ENCODE assay signal across 19 cellular contexts in genomic region chr1:77953907-77954306, GRCh38. TPM values are rescaled to one million over a fixed set of nuclear protein-coding genes. Genes with fewer than 3 reads are reported as not detected.
A peak's percentile ranks its signal among the peaks of the same experiment; 100 is the strongest.
DNase-seq lines count a peak whose midpoint lies in the region; ATAC-seq, FAIRE-seq and TF ChIP-seq lines count a peak whose summit lies in the region.
"Had no signal": no experiment of that assay in that cellular context is flagged by ENCODE, and none has a peak within 500 bp of the region (broad histone marks: within the 10 kb centered on the region; RNA-seq: fewer than 3 reads in every experiment).

No MANE protein-coding gene starts in this region.

- H3K79me2 ChIP-seq in HepG2 (ENCODE audit: insufficient read depth, low read length) = peaks cover 2% of the 10 kb centered on the region

- H3K36me3 ChIP-seq in HepG2 (replicated peaks in 1 of 2; ENCODE audit: control insufficient read depth in 1 of 2, insufficient read depth in 2 of 2, low read length in 2 of 2) = peaks cover 23 to 87% of the 10 kb centered on the region in 2 experiments
- peaks cover 0 to 86% (median 43%) of the 10 kb centered on the region in 4 donors for H3K36me3 ChIP-seq in right lobe of liver

- no peak overlapping the region for H2AFZ ChIP-seq in HepG2 (ENCODE audit: low read length)
- H2AFZ ChIP-seq: GM23338 had no signal

- H3K9ac ChIP-seq in HepG2 (ENCODE audit: insufficient read depth, low read depth, low read length) = no peak overlapping the region
- H3K9ac ChIP-seq: BLaER1 had no signal

- H3K9me3 ChIP-seq in HepG2 (ENCODE audit: low read length) = no peaks in the 10 kb centered on the region
- H3K9me3 ChIP-seq in right lobe of liver = no peaks in the 10 kb centered on the region
- H3K9me3 ChIP-seq: BLaER1, Caco-2, HAP-1 had no signal

- POLR2A ChIA-PET in HepG2 (lab: Yijun Ruan, JAX) = no interaction called here

- intact Hi-C loops in HepG2 (cut with micrococcal nuclease; ENCODE audit: unreplicated experiment) = no loop called here
- intact Hi-C loops in right lobe of liver (cut with DNase I) = no loop called here

- no TSS peak for BruUV-seq in HepG2 (replicated peaks; lab: Mats Ljungman, UMichigan)

- FAIRE-seq in HepG2 (lab: Jason Lieb, UNC) = no peak
- FAIRE-seq: A204.1, GM18507 had no signal

- no peak for TF ChIP-seq POLR2A in HepG2 (IDR thresholded peaks at IDR 0.05; ENCODE audit: insufficient read depth in 1 of 2, low read depth in 2 of 2, low read length in 2 of 2)
- TF ChIP-seq POLR2A in right lobe of liver (IDR thresholded peaks at IDR 0.05) = no peak

- 97% methylated on average over 3 of the region's 3 CpGs for WGBS in HepG2 (ENCODE audit: low lambda C conversion rate)
- 97% methylated on average over 3 of the region's 3 CpGs for WGBS in right lobe of liver (ENCODE audit: insufficient coverage, low coverage, low lambda C conversion rate, missing lambda C conversion rate)

- in situ Hi-C loops in HepG2 (cut with HindIII; ENCODE audit: extremely low pct_ligation_motif_present, low pct_unique_long_range_greater_than_20kb) = no loop called here

- no peak for TF ChIP-seq RAD21 in HepG2 (CRISPR knock-in tag; IDR thresholded peaks at IDR 0.05)

- H3K4me2 ChIP-seq in HepG2 (ENCODE audit: low read depth, low read length) = no peak overlapping the region
- H3K4me2 ChIP-seq: BLaER1, GM23338 had no signal

- TF ChIP-seq EP300 in HepG2 (IDR thresholded peaks at IDR 0.05; ENCODE audit: low read depth in 2 of 2, low read length in 2 of 2) = no peak
- no peak for TF ChIP-seq EP300 in HepG2 (CRISPR knock-in tag; IDR thresholded peaks at IDR 0.05; ENCODE audit: borderline replicate concordance)

- H3K27ac ChIP-seq in HepG2 (ENCODE audit: extremely low read length, insufficient read depth, low read length) (no peak overlapping the region), right lobe of liver (no peak overlapping the region)
- H3K27ac ChIP-seq: 22Rv1, BLaER1, C4-2B had no signal

- CTCF ChIA-PET in HepG2 (lab: Yijun Ruan, JAX; ENCODE audit: low intra/inter-chr PET ratio, low total read pairs) = no interaction called here

- TF ChIP-seq CTCF in HepG2 (CRISPR knock-in tag; IDR thresholded peaks at IDR 0.05) (no peak), right lobe of liver (IDR thresholded peaks at IDR 0.05) (no peak)

- peaks cover 5% of the 10 kb centered on the region for H4K20me1 ChIP-seq in HepG2 (ENCODE audit: insufficient read depth, low read length)

- H3K27me3 ChIP-seq in HepG2 (ENCODE audit: control insufficient read depth in 1 of 2, insufficient read depth in 2 of 2, low read length in 2 of 2) = no peaks in the 10 kb centered on the region
- H3K27me3 ChIP-seq in right lobe of liver = no peaks in the 10 kb centered on the region
- H3K27me3 ChIP-seq: BLaER1 had no signal

- H3K4me1 ChIP-seq in HepG2 (ENCODE audit: insufficient read depth, low read length) (no peaks in the 10 kb centered on the region), right lobe of liver (no peaks in the 10 kb centered on the region)
- H3K4me1 ChIP-seq: Caco-2, HAP-1 had no signal

- DNase-seq in NCI-H82 (lab: John Stamatoyannopoulos, UW) (peak; percentile 16), NCI-H82 treated with DMSO at 0.1 percent for 48 hours (lab: John Stamatoyannopoulos, UW; ENCODE audit: unreplicated experiment) (no peak), HepG2 (ENCODE audit: low spot score) (no peak), right lobe of liver (no peak), myocyte (ENCODE audit: low read depth) (peak; percentile 9), hippocampal formation (lab: John Stamatoyannopoulos, UW) (no peak), Kasumi-1 (lab: John Stamatoyannopoulos, UW) (no peak)
- DNase-seq: Caco-2; CD4-positive, CD25-positive, alpha-beta regulatory T cell; CD8-positive, alpha-beta T cell; DMS153; DND-41 had no signal

- ATAC-seq in HepG2 (no peak), right lobe of liver (no peak)
- ATAC-seq: CD8-positive, alpha-beta T cell; GM23338 had no signal

- H3K4me3 ChIP-seq in HepG2 (replicated peaks in 1 of 3; ENCODE audit: insufficient read depth in 1 of 3, low read depth in 2 of 3, low read length in 3 of 3) = no peak overlapping the region
- H3K4me3 ChIP-seq in right lobe of liver = no peak overlapping the region
- H3K4me3 ChIP-seq: BLaER1, GM23338, HAP-1 had no signal

TF ChIP-seq in HepG2, 621 proteins besides CTCF, POLR2A, EP300 and RAD21:
- TF ChIP-seq ZNF33A (CRISPR knock-in tag; IDR thresholded peaks at IDR 0.05; ENCODE audit: borderline replicate concordance) = no peak
- peak; percentile 70 for TF ChIP-seq RBM22 (optimal IDR thresholded peaks at IDR 0.05; ENCODE audit: low read length)
TF ChIP-seq in HepG2: peak in this region for 1.

RNA-seq across cellular contexts. Expression of gene FUBP1, which starts 25.0 kb away (rescaled TPM):
- total RNA-seq in HepG2 (2016; rRNA removed; fragmentation: Illumina TruSeq; extraction: Trizol) (166 and 192 TPM in 2 replicates), right lobe of liver (10 to 100 TPM; 21.7 to 38.5 (median 35.6) TPM), myocyte (107 and 134 TPM in 2 replicates)
- total RNA-seq in HepG2 (2016; cell fraction: cytosol; rRNA removed; fragmentation: Illumina TruSeq; extraction: Trizol; ENCODE audit: low read depth) = 14.8 and 18.6 TPM in 2 replicates
- total RNA-seq in HepG2 (2016; cell fraction: insoluble cytoplasmic fraction; rRNA removed; fragmentation: Illumina TruSeq; extraction: Trizol) = 164 and 178 TPM in 2 replicates
- total RNA-seq in HepG2 (2016; cell fraction: membrane; rRNA removed; fragmentation: Illumina TruSeq; extraction: Trizol) = 33.3 and 42.9 TPM in 2 replicates
- total RNA-seq in HepG2 (2016; cell fraction: nucleus; rRNA removed; fragmentation: Illumina TruSeq; extraction: Trizol) = 243 and 259 TPM in 2 replicates
- polyA plus RNA-seq in HepG2 (2011; rRNA removed) = 97.5 and 98.1 TPM in 2 replicates
- polyA plus RNA-seq in HepG2 (2011; cell fraction: cytosol; rRNA removed) = 50.6 and 52.7 TPM in 2 replicates
- polyA plus RNA-seq in HepG2 (2011; cell fraction: nucleus; rRNA removed) = 159 and 189 TPM in 2 replicates
- polyA plus RNA-seq in HepG2 (2012) = 106 and 122 TPM in 2 replicates
- 6.8 and 8.4 TPM in 2 replicates for polyA plus RNA-seq in HepG2 (2016; cell fraction: cytosol; fragmentation: Illumina TruSeq; extraction: Trizol; ENCODE audit: low read depth)
- polyA plus RNA-seq in HepG2 (2016; cell fraction: insoluble cytoplasmic fraction; fragmentation: Illumina TruSeq; extraction: Trizol; ENCODE audit: low read depth) = 165 and 171 TPM in 2 replicates
- polyA plus RNA-seq in HepG2 (2016; cell fraction: membrane; fragmentation: Illumina TruSeq; extraction: Trizol; ENCODE audit: low read depth) = 18.5 and 22.5 TPM in 2 replicates
- polyA plus RNA-seq in HepG2 (2016; cell fraction: nucleus; fragmentation: Illumina TruSeq; extraction: Trizol; ENCODE audit: insufficient read depth, low read depth) = 212 and 220 TPM in 2 replicates
- polyA minus RNA-seq in HepG2 (2011; rRNA and poly(A)+ RNA removed; ENCODE audit: low replicate concordance) = 143 and 421 TPM in 2 replicates
- polyA minus RNA-seq in HepG2 (2011; cell fraction: cytosol; rRNA and poly(A)+ RNA removed) = 53.6 and 56.2 TPM in 2 replicates
- polyA minus RNA-seq in HepG2 (2011; cell fraction: nucleus; rRNA and poly(A)+ RNA removed) = 426 and 458 TPM in 2 replicates
- 63.7 TPM for polyA plus RNA-seq in myocyte (2012)

RNA-seq across cellular contexts. Expression of gene DNAJB4, which starts 50.8 kb away (rescaled TPM):
- total RNA-seq in HepG2 (2016; rRNA removed; fragmentation: Illumina TruSeq; extraction: Trizol) = 18.6 and 25.7 TPM in 2 replicates
- total RNA-seq in HepG2 (2016; cell fraction: cytosol; rRNA removed; fragmentation: Illumina TruSeq; extraction: Trizol; ENCODE audit: low read depth) = 2.7 and 3.0 TPM in 2 replicates
- total RNA-seq in HepG2 (2016; cell fraction: insoluble cytoplasmic fraction; rRNA removed; fragmentation: Illumina TruSeq; extraction: Trizol) = 16.9 and 25.9 TPM in 2 replicates
- 5.7 and 9.7 TPM in 2 replicates for total RNA-seq in HepG2 (2016; cell fraction: membrane; rRNA removed; fragmentation: Illumina TruSeq; extraction: Trizol)
- 14.1 and 15.4 TPM in 2 replicates for total RNA-seq in HepG2 (2016; cell fraction: nucleus; rRNA removed; fragmentation: Illumina TruSeq; extraction: Trizol)
- polyA plus RNA-seq in HepG2 (2011; rRNA removed) = 3.0 and 4.4 TPM in 2 replicates
- polyA plus RNA-seq in HepG2 (2011; cell fraction: cytosol; rRNA removed) = 2.3 and 2.8 TPM in 2 replicates
- 4.2 and 4.7 TPM in 2 replicates for polyA plus RNA-seq in HepG2 (2011; cell fraction: nucleus; rRNA removed)
- polyA plus RNA-seq in HepG2 (2012) = 9.3 and 9.6 TPM in 2 replicates
- polyA plus RNA-seq in HepG2 (2016; cell fraction: cytosol; fragmentation: Illumina TruSeq; extraction: Trizol; ENCODE audit: low read depth) = 0.76 and 1.0 TPM in 2 replicates
- 17.4 and 17.8 TPM in 2 replicates for polyA plus RNA-seq in HepG2 (2016; cell fraction: insoluble cytoplasmic fraction; fragmentation: Illumina TruSeq; extraction: Trizol; ENCODE audit: low read depth)
- 2.1 and 2.3 TPM in 2 replicates for polyA plus RNA-seq in HepG2 (2016; cell fraction: membrane; fragmentation: Illumina TruSeq; extraction: Trizol; ENCODE audit: low read depth)
- polyA plus RNA-seq in HepG2 (2016; cell fraction: nucleus; fragmentation: Illumina TruSeq; extraction: Trizol; ENCODE audit: insufficient read depth, low read depth) = 14.1 and 15.4 TPM in 2 replicates
- 3.2 and 9.2 TPM in 2 replicates for polyA minus RNA-seq in HepG2 (2011; rRNA and poly(A)+ RNA removed; ENCODE audit: low replicate concordance)
- polyA minus RNA-seq in HepG2 (2011; cell fraction: cytosol; rRNA and poly(A)+ RNA removed) = 5.0 and 5.2 TPM in 2 replicates
- 15.8 and 16.3 TPM in 2 replicates for polyA minus RNA-seq in HepG2 (2011; cell fraction: nucleus; rRNA and poly(A)+ RNA removed)
- 10 to 100 TPM; 10.9 to 21.7 (median 14.4) TPM for total RNA-seq in right lobe of liver
- total RNA-seq in myocyte = 223 and 226 TPM in 2 replicates
- 87.1 TPM for polyA plus RNA-seq in myocyte (2012)

Comparison
In these comparisons a context has a peak if more than half of its experiments do, and no peak if none do; other contexts are left out.
1. DNase-seq: peak in NCI-H82 (single experiment) and myocyte (single experiment); none in NCI-H82 treated with DMSO at 0.1 percent for 48 hours (single experiment), HepG2 (single experiment), right lobe of liver (0 of 3), hippocampal formation (0 of 2) and Kasumi-1 (0 of 2).